In genomic region chr1:209756608-209757445, GRCh38 we compare ENCODE assay signal across 8 cellular contexts. TPM values are rescaled to one million over a fixed set of nuclear protein-coding genes. Genes with fewer than 3 reads are reported as not detected.
A peak's percentile ranks its signal among the peaks of the same experiment; 100 is the strongest.
DNase-seq lines count a peak whose midpoint lies in the region; ATAC-seq, FAIRE-seq and TF ChIP-seq lines count a peak whose summit lies in the region.

No MANE protein-coding gene starts in this region.

- DNase-seq in CD8-positive, alpha-beta T cell, result peak in 6 of 7 experiments; percentile 16 to 70 (median 32)
- DNase-seq in omental fat pad (ENCODE audit: low spot score), result no peak
- DNase-seq in osteocyte (ENCODE audit: extremely low spot score, unreplicated experiment), result no peak
- DNase-seq in RCC 7860 (ENCODE audit: low spot score), result no peak
- no peak for DNase-seq in SK-N-DZ (ENCODE audit: low spot score)

- H3K4me1 Mint-ChIP-seq in CD8-positive, alpha-beta T cell (ENCODE audit: low read depth), result peaks cover 81% of the 10 kb centered on the region
- peaks cover 77% of the 10 kb centered on the region for H3K4me1 Mint-ChIP-seq in activated naive CD4-positive, alpha-beta T cell treated with anti-CD3 and anti-CD28 coated beads, Interleukin-2, amount 50 U/mL, for 24 hours
- peaks cover 7% of the 10 kb centered on the region for H3K4me1 Mint-ChIP-seq in osteocyte (ENCODE audit: unreplicated experiment)

- H3K4me3 ChIP-seq in CD8-positive, alpha-beta T cell (ENCODE audit: low read depth, low read length), result peak overlapping the region; percentile 90
- H3K4me3 ChIP-seq in Loucy (ENCODE audit: low read length, poor library complexity, severe bottlenecking), result peak overlapping the region; percentile 96

- peak overlapping the region; percentile 96 for H3K27ac Mint-ChIP-seq in CD8-positive, alpha-beta T cell
- peak overlapping the region; percentile 94 for H3K27ac Mint-ChIP-seq in activated naive CD4-positive, alpha-beta T cell treated with anti-CD3 and anti-CD28 coated beads, Interleukin-2, amount 50 U/mL, for 24 hours
- no peak overlapping the region for H3K27ac Mint-ChIP-seq in osteocyte (ENCODE audit: unreplicated experiment)

- CTCF ChIA-PET in CD8-positive, alpha-beta T cell (lab: Charles Lee), result interaction anchor here (0.8 to 8.6 kb wide), 9 partner anchors 8 to 187 kb away, joined by 3 to 88 read pairs (median 5); no protein-coding TSS in a partner anchor

- FAIRE-seq in RCC 7860 (lab: Jason Lieb, UNC), result no peak

- H3K27me3 Mint-ChIP-seq in CD8-positive, alpha-beta T cell (ENCODE audit: low read depth), result no peaks in the 10 kb centered on the region
- H3K27me3 Mint-ChIP-seq in activated naive CD4-positive, alpha-beta T cell treated with anti-CD3 and anti-CD28 coated beads, Interleukin-2, amount 50 U/mL, for 24 hours, result no peaks in the 10 kb centered on the region
- H3K27me3 Mint-ChIP-seq in osteocyte (ENCODE audit: unreplicated experiment), result peaks cover 65% of the 10 kb centered on the region

- no peaks in the 10 kb centered on the region for H3K9me3 ChIP-seq in CD8-positive, alpha-beta T cell (ENCODE audit: low read length)
- H3K9me3 ChIP-seq in Loucy (ENCODE audit: insufficient read depth, low read depth, low read length), result no peaks in the 10 kb centered on the region

- no peaks in the 10 kb centered on the region for H3K9me2 ChIP-seq in Loucy (replicated peaks; ENCODE audit: low read depth, low read length)

- peaks cover 55% of the 10 kb centered on the region for H3K36me3 Mint-ChIP-seq in CD8-positive, alpha-beta T cell
- H3K36me3 Mint-ChIP-seq in activated naive CD4-positive, alpha-beta T cell treated with anti-CD3 and anti-CD28 coated beads, Interleukin-2, amount 50 U/mL, for 24 hours, result peaks cover 20% of the 10 kb centered on the region
- H3K36me3 Mint-ChIP-seq in osteocyte (ENCODE audit: unreplicated experiment), result no peaks in the 10 kb centered on the region

- TF ChIP-seq CTCF in CD8-positive, alpha-beta T cell (IDR thresholded peaks at IDR 0.05), result no peak
- TF ChIP-seq CTCF in Loucy (conservative IDR thresholded peaks at IDR 0.05; ENCODE audit: low read length), result no peak
- TF ChIP-seq CTCF in omental fat pad (IDR thresholded peaks at IDR 0.05), result no peak
- no peak for TF ChIP-seq CTCF in osteocyte (IDR thresholded peaks at IDR 0.05)

- no peak overlapping the region for H2AFZ ChIP-seq in Loucy (ENCODE audit: low read length)

- H3K79me2 ChIP-seq in Loucy (ENCODE audit: insufficient read depth, low read length), result peaks cover 47% of the 10 kb centered on the region

- POLR2A ChIA-PET in CD8-positive, alpha-beta T cell (lab: Charles Lee), result interaction anchor here (0.8 to 23.3 kb wide), 5 partner anchors 8 to 71 kb away, joined by 3 to 377 read pairs (median 6); partner anchors contain the start of genes C1orf74 and UTP25

- peaks cover 29% of the 10 kb centered on the region for H4K20me1 ChIP-seq in Loucy (ENCODE audit: insufficient read depth, low read length, poor library complexity, severe bottlenecking)

- peak overlapping the region; percentile 91 for H3K4me3 Mint-ChIP-seq in CD8-positive, alpha-beta T cell
- peak overlapping the region; percentile 95 for H3K4me3 Mint-ChIP-seq in activated naive CD4-positive, alpha-beta T cell treated with anti-CD3 and anti-CD28 coated beads, Interleukin-2, amount 50 U/mL, for 24 hours
- H3K4me3 Mint-ChIP-seq in osteocyte (ENCODE audit: unreplicated experiment), result no peak overlapping the region

- H3K4me2 ChIP-seq in Loucy (ENCODE audit: low read depth, low read length, poor library complexity, severe bottlenecking), result peak overlapping the region; percentile 100

- no peaks in the 10 kb centered on the region for H3K27me3 ChIP-seq in CD8-positive, alpha-beta T cell (ENCODE audit: insufficient read depth, low read length)
- no peaks in the 10 kb centered on the region for H3K27me3 ChIP-seq in Loucy (ENCODE audit: insufficient read depth, low read length, poor library complexity, severe bottlenecking)

- peaks cover 72% of the 10 kb centered on the region for H3K4me1 ChIP-seq in CD8-positive, alpha-beta T cell (ENCODE audit: insufficient read depth, low read length)
- H3K4me1 ChIP-seq in Loucy (ENCODE audit: insufficient read depth, low read length, poor library complexity, severe bottlenecking), result peaks cover 59% of the 10 kb centered on the region

- H3F3A ChIP-seq in Loucy (ENCODE audit: low read depth), result peaks cover 14% of the 10 kb centered on the region

- intact Hi-C loops in CD8-positive, alpha-beta T cell (cut with DNase I, micrococcal nuclease), result loop anchor here (1.0 to 10.0 kb wide), 7 partner anchors 9 to 1498 kb away; partner anchors contain the start of genes C1orf74 (in 1 of the 2), IRF6 (in 1 of the 2), RCOR3 (in 1 of the 2) and UTP25 (in 1 of the 2)

- H3K27ac ChIP-seq in CD8-positive, alpha-beta T cell (ENCODE audit: low read depth, low read length), result peak overlapping the region; percentile 79

- peak overlapping the region; percentile 98 for H3K9ac ChIP-seq in Loucy (ENCODE audit: low read depth, low read length, poor library complexity, severe bottlenecking)

- peak; percentile 47 for ATAC-seq in CD8-positive, alpha-beta T cell
- ATAC-seq in GM21367 (IDR thresholded peaks at IDR 0.05; ENCODE audit: unreplicated experiment), result peak; percentile 33
- ATAC-seq in omental fat pad (ENCODE audit: low FRiP score), result peak; percentile 33

- H3K36me3 ChIP-seq in CD8-positive, alpha-beta T cell (ENCODE audit: insufficient read depth, low read length), result peaks cover 27% of the 10 kb centered on the region
- peaks cover 9% of the 10 kb centered on the region; the same call in 1 of the 2 replicates for H3K36me3 ChIP-seq in Loucy (ENCODE audit: insufficient read depth, low read length)

- no peaks in the 10 kb centered on the region for H3K9me3 Mint-ChIP-seq in CD8-positive, alpha-beta T cell
- H3K9me3 Mint-ChIP-seq in activated naive CD4-positive, alpha-beta T cell treated with anti-CD3 and anti-CD28 coated beads, Interleukin-2, amount 50 U/mL, for 24 hours, result no peaks in the 10 kb centered on the region
- H3K9me3 Mint-ChIP-seq in osteocyte (ENCODE audit: unreplicated experiment), result no peaks in the 10 kb centered on the region

RNA-seq across cellular contexts. Expression of gene TRAF3IP3, which starts 1.0 kb away (rescaled TPM):
- 100 to 1,000 TPM; 209 to 230 TPM for total RNA-seq in CD8-positive, alpha-beta T cell
- total RNA-seq in omental fat pad, result 1 to 10 TPM; 2.5 to 9.0 (median 3.6) TPM
- total RNA-seq in osteocyte, result not detected in 2 replicates
- polyA plus RNA-seq in SK-N-DZ (2014; cell fraction: cytosol; rRNA removed), result not detected in 2 replicates
- 0.12 and 0.14 TPM in 2 replicates for polyA plus RNA-seq in SK-N-DZ (2014; cell fraction: nucleus; rRNA removed)

RNA-seq across cellular contexts. Expression of gene C1orf74, which starts 27.5 kb away (rescaled TPM):
- total RNA-seq in CD8-positive, alpha-beta T cell, result under 1 TPM; 0.71 to 0.75 TPM
- 1 to 10 TPM in 2 of 4 donors, under 1 TPM in 2; 0.37 to 1.9 (median 1.0) TPM for total RNA-seq in omental fat pad
- total RNA-seq in osteocyte, result 1.6 TPM in 2 replicates
- polyA plus RNA-seq in SK-N-DZ (2014; cell fraction: cytosol; rRNA removed), result 3.9 and 4.3 TPM in 2 replicates
- polyA plus RNA-seq in SK-N-DZ (2014; cell fraction: nucleus; rRNA removed), result 2.2 and 2.4 TPM in 2 replicates

RNA-seq across cellular contexts. Expression of gene IRF6, which starts 49.1 kb away (rescaled TPM):
- total RNA-seq in CD8-positive, alpha-beta T cell, result 1 to 10 TPM; 2.5 to 3.4 TPM
- total RNA-seq in omental fat pad (1 to 10 TPM in 2 of 4 donors, under 1 TPM in 2; 0.44 to 1.4 (median 1.0) TPM), osteocyte (0.13 TPM in 1 of 2 replicates, not detected in the other)
- polyA plus RNA-seq in SK-N-DZ (2014; cell fraction: cytosol; rRNA removed), result not detected in 2 replicates
- polyA plus RNA-seq in SK-N-DZ (2014; cell fraction: nucleus; rRNA removed), result 0.37 TPM in 1 of 2 replicates, not detected in the other

RNA-seq across cellular contexts. Expression of gene HSD11B1, which starts 52.2 kb away (rescaled TPM):
- not detected for total RNA-seq in CD8-positive, alpha-beta T cell
- total RNA-seq in omental fat pad (10 to 100 TPM; 12.8 to 47.3 (median 18.0) TPM), osteocyte (not detected in 2 replicates)
- not detected in 2 replicates for polyA plus RNA-seq in SK-N-DZ (2014; cell fraction: cytosol; rRNA removed)
- polyA plus RNA-seq in SK-N-DZ (2014; cell fraction: nucleus; rRNA removed), result not detected in 2 replicates

Comparison
In these comparisons a context has a peak if more than half of its experiments do, and no peak if none do; other contexts are left out.
1. DNase-seq: peak in CD8-positive, alpha-beta T cell (6 of 7); none in omental fat pad (single experiment), osteocyte (single experiment), RCC 7860 (single experiment) and SK-N-DZ (single experiment).
2. RNA of gene TRAF3IP3, which starts 1.0 kb away (total RNA-seq): 209 to 230 TPM in CD8-positive, alpha-beta T cell; 2.5 to 9.0 TPM in omental fat pad and not detected in osteocyte; every median in the first group is over 10 times any median in the second.
3. Peak in every context shown above with its lines, with median percentiles within 50 percentile points of each other: ATAC-seq.